17 cellular contexts compared by ENCODE assay signal in genomic region chr12:69275471-69275891, GRCh38. TPM values are rescaled to one million over a fixed set of nuclear protein-coding genes. Genes with fewer than 3 reads are reported as not detected.
DNase-seq lines count a peak whose midpoint lies in the region; ATAC-seq and TF ChIP-seq lines count a peak whose summit lies in the region.
"Had no signal": no experiment of that assay in that cellular context is flagged by ENCODE, and none has a peak within 500 bp of the region (broad histone marks: within the 10 kb centered on the region; RNA-seq: fewer than 3 reads in every experiment).

No MANE protein-coding gene starts in this region.

- peak overlapping the region; percentile 35 for H3K27ac Mint-ChIP-seq in activated naive CD8-positive, alpha-beta T cell treated with anti-CD3 and anti-CD28 coated beads for 36 hours

- no peaks in the 10 kb centered on the region for H3K9me3 Mint-ChIP-seq in activated naive CD8-positive, alpha-beta T cell treated with anti-CD3 and anti-CD28 coated beads for 36 hours

- H3K27ac ChIP-seq in left lung, result no peak overlapping the region

- H3K27me3 Mint-ChIP-seq in activated naive CD8-positive, alpha-beta T cell treated with anti-CD3 and anti-CD28 coated beads for 36 hours, result no peaks in the 10 kb centered on the region

- TF ChIP-seq CTCF in left lung (IDR thresholded peaks at IDR 0.05) (no peak), lower leg skin (IDR thresholded peaks at IDR 0.05) (no peak)

- no peak for TF ChIP-seq POLR2A in lower leg skin (IDR thresholded peaks at IDR 0.05)

- no peak overlapping the region for H3K4me3 ChIP-seq in left lung
- H3K4me3 ChIP-seq in lower leg skin (ENCODE audit: low read depth, poor library complexity, severe bottlenecking), result no peak overlapping the region
- H3K4me3 ChIP-seq: dorsolateral prefrontal cortex, HAP-1 had no signal

- peak; percentile 45 to 63 for ATAC-seq in activated CD4-positive, CD25-positive, alpha-beta regulatory T cell treated with anti-CD3 and anti-CD28 coated beads, Interleukin-2, amount 50 U/mL, for 24 hours
- peak; percentile 54 for ATAC-seq in left lung

- H3K4me3 Mint-ChIP-seq in activated naive CD8-positive, alpha-beta T cell treated with anti-CD3 and anti-CD28 coated beads for 36 hours, result peak overlapping the region; percentile 14

- DNase-seq in activated CD4-positive, CD25-positive, alpha-beta regulatory T cell treated with anti-CD3 and anti-CD28 coated beads, Interleukin-2, amount 50 U/mL, for 72 hours, result no peak
- DNase-seq in G401 (ENCODE audit: low spot score) (peak; percentile 71), left lung (no peak), T-helper 1 cell (no peak), lower leg skin (ENCODE audit: low spot score in 2 of 2) (no peak), NCI-H2029 (lab: John Stamatoyannopoulos, UW) (no peak)
- DNase-seq in activated naive CD8-positive, alpha-beta T cell treated with anti-CD3 and anti-CD28 coated beads for 36 hours, result no peak
- DNase-seq: ACHN, amniotic stem cell, foreskin melanocyte, NCI-H1417 treated with DMSO at 0.1 percent for 48 hours, NCI-H526, small intestine, T1000 had no signal

- peaks cover 40% of the 10 kb centered on the region for H3K4me1 Mint-ChIP-seq in activated naive CD8-positive, alpha-beta T cell treated with anti-CD3 and anti-CD28 coated beads for 36 hours

- peaks cover 0 to 5% of the 10 kb centered on the region in 2 donors for H3K36me3 ChIP-seq in left lung

- no peaks in the 10 kb centered on the region for H3K27me3 ChIP-seq in left lung
- H3K27me3 ChIP-seq: dorsolateral prefrontal cortex had no signal

- intact Hi-C loops in left lung (cut with DNase I) (no loop called here), lower leg skin (cut with DNase I; ENCODE audit: low total_unique reads) (no loop called here)

- peaks cover 13% of the 10 kb centered on the region for H3K36me3 Mint-ChIP-seq in activated naive CD8-positive, alpha-beta T cell treated with anti-CD3 and anti-CD28 coated beads for 36 hours

- in situ Hi-C loops in G401 (cut with HindIII; ENCODE audit: low sequenced_read_pairs), result no loop called here

- H3K9me3 ChIP-seq in left lung, result no peaks in the 10 kb centered on the region
- H3K9me3 ChIP-seq: HAP-1 had no signal

- WGBS in lower leg skin, 2 donors, result 32 to 36% methylated on average over 1 of the region's 1 CpG

- H3K4me1 ChIP-seq in left lung, result peaks cover 7 to 9% of the 10 kb centered on the region in 2 donors
- H3K4me1 ChIP-seq: HAP-1 had no signal

RNA-seq across cellular contexts. Expression of gene CPSF6, which starts 36.1 kb away (rescaled TPM):
- 78.6 and 94.0 TPM in 2 replicates for total RNA-seq in G401 (2014; rRNA removed; shearing (Covaris generic))
- 100 to 1,000 TPM; 124 to 133 TPM for total RNA-seq in activated naive CD8-positive, alpha-beta T cell treated with anti-CD3 and anti-CD28 coated beads for 36 hours
- total RNA-seq in left lung (10 to 100 TPM; 54.8 to 60.1 TPM), lower leg skin (10 to 100 TPM; 17.0 to 29.5 (median 20.2) TPM)
